16 cellular contexts compared by ENCODE assay signal in the genomic region with DNA sequence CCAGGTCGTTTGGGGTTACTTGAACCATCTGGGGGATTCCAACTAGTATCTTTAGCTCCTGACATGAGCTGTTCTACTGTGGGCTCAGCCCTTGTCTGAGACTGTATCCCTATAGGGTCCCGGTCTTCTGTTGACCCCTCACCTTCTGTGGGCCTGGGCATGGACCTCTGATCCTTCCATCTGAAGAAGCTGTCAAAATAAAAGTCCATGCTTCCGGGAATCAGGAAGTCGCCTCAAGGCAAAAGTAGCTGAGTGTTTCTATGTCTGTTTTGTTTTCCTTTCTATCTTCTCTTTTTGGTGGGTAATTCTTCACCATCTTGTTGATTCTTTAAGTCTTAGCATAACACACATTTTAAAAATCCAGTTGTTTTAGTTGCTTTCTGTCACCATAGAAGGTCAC. TPM values are rescaled to one million over a fixed set of nuclear protein-coding genes. Genes with fewer than 3 reads are reported as not detected.
DNase-seq lines count a peak whose midpoint lies in the region; TF ChIP-seq lines count a peak whose summit lies in the region.
"Had no signal": no experiment of that assay in that cellular context is flagged by ENCODE, and none has a peak within 500 bp of the region (broad histone marks: within the 10 kb centered on the region; RNA-seq: fewer than 3 reads in every experiment).

No MANE protein-coding gene starts in this region.

- DNase-seq in activated CD4-positive, alpha-beta T cell treated with anti-CD3 and anti-CD28 coated beads, Interleukin-2, amount 10 ng/mL, durations not matched to agents 7 days and 5 days: no peak
- no peak for DNase-seq in activated CD4-positive, alpha-beta T cell treated with anti-CD3 and anti-CD28 coated beads, Interleukin-2, amount 50 U/mL, for 4 hours
- DNase-seq in endothelial cell (ENCODE audit: low spot score): no peak
- DNase-seq in adrenal gland: no peak
- no peak for DNase-seq in NOMO-1 treated with dmso at 0.1 percent for 144 hours (lab: John Stamatoyannopoulos, UW; ENCODE audit: unreplicated experiment)
- DNase-seq in SKM-1 (lab: John Stamatoyannopoulos, UW; ENCODE audit: unreplicated experiment): no peak
- DNase-seq: 8988T, AML-193, C1 segment of cervical spinal cord, DMS79, H7 had no signal

- no peak overlapping the region for H3K27ac ChIP-seq in BLaER1
- H3K27ac ChIP-seq in HEK293 (ENCODE audit: extremely low read depth, low read depth, low read length): no peak overlapping the region
- no peak overlapping the region for H3K27ac ChIP-seq in adrenal gland

- peak overlapping the region; percentile 74 for H3K27ac Mint-ChIP-seq in activated CD4-positive, alpha-beta T cell treated with anti-CD3 and anti-CD28 coated beads, Interleukin-2, amount 10 ng/mL, durations not matched to agents 7 days and 5 days
- peak overlapping the region; percentile 99 for H3K27ac Mint-ChIP-seq in endothelial cell (ENCODE audit: unreplicated experiment)
- H3K27ac Mint-ChIP-seq: GM23338 had no signal

- H3K36me3 ChIP-seq in BLaER1 (peaks cover 76% of the 10 kb centered on the region), HEK293 (ENCODE audit: control insufficient read depth in 2 of 2, insufficient read depth in 1 of 2, low read length in 2 of 2) (no peaks in the 10 kb centered on the region; a peak in 1 of 3 replicates), adrenal gland (replicated peaks in 1 of 2) (no peaks in the 10 kb centered on the region)

- no peaks in the 10 kb centered on the region for H3K9me3 ChIP-seq in BLaER1
- H3K9me3 ChIP-seq in HEK293 (ENCODE audit: control insufficient read depth, insufficient read depth, low read depth, low read length): no peaks in the 10 kb centered on the region
- no peaks in the 10 kb centered on the region for H3K9me3 ChIP-seq in adrenal gland (replicated peaks in 1 of 3)

- POLR2A ChIA-PET in activated CD4-positive, alpha-beta T cell treated with anti-CD3 and anti-CD28 coated beads, Interleukin-2, amount 10 ng/mL, durations not matched to agents 7 days and 5 days (lab: Charles Lee): no interaction called here
- POLR2A ChIA-PET in HEK293 (lab: Yijun Ruan, JAX): no interaction called here

- H3K36me3 Mint-ChIP-seq in activated CD4-positive, alpha-beta T cell treated with anti-CD3 and anti-CD28 coated beads, Interleukin-2, amount 10 ng/mL, durations not matched to agents 7 days and 5 days (ENCODE audit: low read depth): peaks cover 12% of the 10 kb centered on the region
- peaks cover 29% of the 10 kb centered on the region for H3K36me3 Mint-ChIP-seq in endothelial cell (ENCODE audit: low read depth, unreplicated experiment)

- CTCF ChIA-PET in activated CD4-positive, alpha-beta T cell treated with anti-CD3 and anti-CD28 coated beads, Interleukin-2, amount 10 ng/mL, durations not matched to agents 7 days and 5 days (lab: Charles Lee): interaction anchor here (0.9 to 1.1 kb wide), 2 partner anchors 12 to 19 kb away, joined by 4 read pairs; no protein-coding TSS in a partner anchor
- CTCF ChIA-PET in HEK293 (lab: Yijun Ruan, JAX): interaction anchor here (0.6 to 2.7 kb wide), 7 partner anchors 8 to 177 kb away, joined by 3 to 7 read pairs (median 4); no protein-coding TSS in a partner anchor

- no peak overlapping the region for H3K4me3 ChIP-seq in BLaER1
- no peak overlapping the region for H3K4me3 ChIP-seq in HEK293 (ENCODE audit: low read depth, low read length)
- H3K4me3 ChIP-seq in adrenal gland: no peak overlapping the region
- H3K4me3 ChIP-seq: GM12878, GM23338 had no signal

- peak overlapping the region; percentile 28; the same call in 1 of the 2 replicates for H3K4me2 ChIP-seq in BLaER1
- H3K4me2 ChIP-seq: GM23338 had no signal

- H3K4me1 Mint-ChIP-seq in activated CD4-positive, alpha-beta T cell treated with anti-CD3 and anti-CD28 coated beads, Interleukin-2, amount 10 ng/mL, durations not matched to agents 7 days and 5 days: peaks cover 24% of the 10 kb centered on the region
- peaks cover 26% of the 10 kb centered on the region for H3K4me1 Mint-ChIP-seq in endothelial cell (ENCODE audit: unreplicated experiment)

- TF ChIP-seq CTCF in HEK293 (tag by site-specific recombination; IDR thresholded peaks at IDR 0.05) (no peak), endothelial cell (IDR thresholded peaks at IDR 0.05; ENCODE audit: unreplicated experiment) (no peak), adrenal gland (IDR thresholded peaks at IDR 0.05) (no peak)

- 0 out of 2 replicates have a peak, but pooled peaks cover 4% of the 10 kb centered on the region for H4K20me1 ChIP-seq in BLaER1

- H3K27me3 ChIP-seq in BLaER1: no peaks in the 10 kb centered on the region
- H3K27me3 ChIP-seq in adrenal gland: no peaks in the 10 kb centered on the region

- intact Hi-C loops in adrenal gland (cut with DNase I): no loop called here

- H3K9me3 Mint-ChIP-seq in activated CD4-positive, alpha-beta T cell treated with anti-CD3 and anti-CD28 coated beads, Interleukin-2, amount 10 ng/mL, durations not matched to agents 7 days and 5 days: no peaks in the 10 kb centered on the region
- no peaks in the 10 kb centered on the region for H3K9me3 Mint-ChIP-seq in endothelial cell (ENCODE audit: unreplicated experiment)
- H3K9me3 Mint-ChIP-seq: CD4-positive, alpha-beta memory T cell; GM23338 had no signal

- no peaks in the 10 kb centered on the region for H3K27me3 Mint-ChIP-seq in activated CD4-positive, alpha-beta T cell treated with anti-CD3 and anti-CD28 coated beads, Interleukin-2, amount 10 ng/mL, durations not matched to agents 7 days and 5 days
- H3K27me3 Mint-ChIP-seq in endothelial cell (ENCODE audit: unreplicated experiment): peaks cover 5% of the 10 kb centered on the region
- H3K27me3 Mint-ChIP-seq: CD4-positive, alpha-beta memory T cell had no signal

- no peak overlapping the region for H3K4me3 Mint-ChIP-seq in activated CD4-positive, alpha-beta T cell treated with anti-CD3 and anti-CD28 coated beads, Interleukin-2, amount 10 ng/mL, durations not matched to agents 7 days and 5 days
- peak overlapping the region; percentile 78 for H3K4me3 Mint-ChIP-seq in endothelial cell (ENCODE audit: unreplicated experiment)
- H3K4me3 Mint-ChIP-seq: CD4-positive, alpha-beta memory T cell; GM23338 had no signal

- no peak overlapping the region for H3K9ac ChIP-seq in BLaER1

- TF ChIP-seq POLR2A in adrenal gland (IDR thresholded peaks at IDR 0.05): no peak

- 64 to 75% (median 72%) methylated on average over 4 of the region's 4 CpGs for WGBS in adrenal gland, 4 donors

- peaks cover 21% of the 10 kb centered on the region for H3K4me1 ChIP-seq in BLaER1
- H3K4me1 ChIP-seq in HEK293 (ENCODE audit: control insufficient read depth, insufficient read depth, low read length): no peaks in the 10 kb centered on the region
- H3K4me1 ChIP-seq in adrenal gland (replicated peaks in 1 of 2): no peaks in the 10 kb centered on the region

TF ChIP-seq in HEK293, 187 proteins besides CTCF, POLR2A, EP300 and RAD21:
- TF ChIP-seq ZNF544 (tag by site-specific recombination; IDR thresholded peaks at IDR 0.05) (no peak), ZNF626 (tag by site-specific recombination; IDR thresholded peaks at IDR 0.05) (no peak), MYNN (tag by site-specific recombination; IDR thresholded peaks at IDR 0.05; ENCODE audit: borderline replicate concordance) (peak; percentile 85), ZBTB44 (tag by site-specific recombination; IDR thresholded peaks at IDR 0.05) (no peak)

RNA-seq across cellular contexts. Expression of gene ITPR3, which starts 30.3 kb away (rescaled TPM):
- 10 to 100 TPM; 64.2 to 65.8 TPM for total RNA-seq in activated CD4-positive, alpha-beta T cell treated with anti-CD3 and anti-CD28 coated beads, Interleukin-2, amount 10 ng/mL, durations not matched to agents 7 days and 5 days
- 124 TPM for total RNA-seq in endothelial cell (ENCODE audit: unreplicated experiment)
- total RNA-seq in adrenal gland: 10 to 100 TPM in 7 of 8 donors, 1 to 10 TPM in 1; 8.6 to 38.1 (median 29.2) TPM
- 10 to 100 TPM in 2 of 3 donors, 1 to 10 TPM in 1; 3.0 to 21.6 (median 14.2) TPM for polyA plus RNA-seq in adrenal gland
